3 cellular contexts compared by ENCODE assay signal in the genomic region with DNA sequence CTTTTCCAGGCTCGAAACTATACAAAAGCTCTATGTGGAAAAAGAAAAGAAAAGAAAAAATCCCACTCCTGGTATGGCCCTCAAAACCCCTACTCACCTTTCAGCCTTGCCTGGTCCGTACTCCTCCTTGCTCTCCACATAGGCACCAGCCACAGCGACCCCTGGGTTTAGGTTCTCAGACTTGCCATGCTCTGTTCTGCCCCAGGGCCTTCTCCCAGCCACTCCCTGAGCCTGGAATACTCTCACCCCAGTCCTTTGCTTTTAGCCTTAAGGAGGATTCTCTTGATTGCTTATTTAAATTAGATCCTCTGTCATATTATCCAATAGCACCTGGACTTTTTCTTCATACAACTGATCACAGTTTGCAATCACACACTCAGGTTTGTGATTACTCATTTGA.
TF ChIP-seq lines count a peak whose summit lies in the region.

No MANE protein-coding gene starts in this region.

TF ChIP-seq in SK-N-SH treated with all-trans-retinoic acid at 6 μM for 48 hours, 23 proteins besides CTCF, POLR2A, EP300 and RAD21:
- TF ChIP-seq, protein P1, sequence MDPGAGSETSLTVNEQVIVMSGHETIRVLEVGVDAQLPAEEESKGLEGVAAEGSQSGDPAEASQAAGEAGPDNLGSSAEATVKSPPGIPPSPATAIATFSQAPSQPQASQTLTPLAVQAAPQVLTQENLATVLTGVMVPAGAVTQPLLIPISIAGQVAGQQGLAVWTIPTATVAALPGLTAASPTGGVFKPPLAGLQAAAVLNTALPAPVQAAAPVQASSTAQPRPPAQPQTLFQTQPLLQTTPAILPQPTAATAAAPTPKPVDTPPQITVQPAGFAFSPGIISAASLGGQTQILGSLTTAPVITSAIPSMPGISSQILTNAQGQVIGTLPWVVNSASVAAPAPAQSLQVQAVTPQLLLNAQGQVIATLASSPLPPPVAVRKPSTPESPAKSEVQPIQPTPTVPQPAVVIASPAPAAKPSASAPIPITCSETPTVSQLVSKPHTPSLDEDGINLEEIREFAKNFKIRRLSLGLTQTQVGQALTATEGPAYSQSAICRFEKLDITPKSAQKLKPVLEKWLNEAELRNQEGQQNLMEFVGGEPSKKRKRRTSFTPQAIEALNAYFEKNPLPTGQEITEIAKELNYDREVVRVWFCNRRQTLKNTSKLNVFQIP (CRISPR knock-in tag; IDR thresholded peaks at IDR 0.05; ENCODE audit: borderline replicate concordance, low read depth), result no peak
- no peak for TF ChIP-seq ISL1 (CRISPR knock-in tag; IDR thresholded peaks at IDR 0.05)
TF ChIP-seq in SK-N-SH treated with all-trans-retinoic acid at 6 μM for 48 hours: peak in this region for 0.

TF ChIP-seq in SK-N-SH, 30 proteins besides CTCF, POLR2A, EP300 and RAD21:
- TF ChIP-seq ZBTB33 (IDR thresholded peaks at IDR 0.05; ENCODE audit: borderline replicate concordance, low read depth) (no peak), GABPA (IDR thresholded peaks at IDR 0.05; ENCODE audit: low read depth) (no peak), RCOR1 (IDR thresholded peaks at IDR 0.05; ENCODE audit: low read length) (no peak), SIN3A (IDR thresholded peaks at IDR 0.05; ENCODE audit: borderline replicate concordance, low read depth, low read length) (no peak), MEF2A (IDR thresholded peaks at IDR 0.05; ENCODE audit: borderline replicate concordance, low read depth) (no peak), JUND (IDR thresholded peaks at IDR 0.05) (no peak), EZH2phosphoT487 (IDR thresholded peaks at IDR 0.05; ENCODE audit: borderline replicate concordance, low read depth) (no peak), NFIC (IDR thresholded peaks at IDR 0.05; ENCODE audit: borderline replicate concordance) (no peak), RFX5 (IDR thresholded peaks at IDR 0.05; ENCODE audit: low read length) (no peak), GATA2 (CRISPR knock-in tag; IDR thresholded peaks at IDR 0.05) (no peak), FOSL2 (IDR thresholded peaks at IDR 0.05; ENCODE audit: borderline replicate concordance, low read depth) (no peak), YY1 (IDR thresholded peaks at IDR 0.05; ENCODE audit: low read depth) (no peak)
- TF ChIP-seq, protein P2, sequence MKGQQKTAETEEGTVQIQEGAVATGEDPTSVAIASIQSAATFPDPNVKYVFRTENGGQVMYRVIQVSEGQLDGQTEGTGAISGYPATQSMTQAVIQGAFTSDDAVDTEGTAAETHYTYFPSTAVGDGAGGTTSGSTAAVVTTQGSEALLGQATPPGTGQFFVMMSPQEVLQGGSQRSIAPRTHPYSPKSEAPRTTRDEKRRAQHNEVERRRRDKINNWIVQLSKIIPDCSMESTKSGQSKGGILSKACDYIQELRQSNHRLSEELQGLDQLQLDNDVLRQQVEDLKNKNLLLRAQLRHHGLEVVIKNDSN (IDR thresholded peaks at IDR 0.05; ENCODE audit: borderline replicate concordance, low read depth), result no peak
- TF ChIP-seq, protein P3, sequence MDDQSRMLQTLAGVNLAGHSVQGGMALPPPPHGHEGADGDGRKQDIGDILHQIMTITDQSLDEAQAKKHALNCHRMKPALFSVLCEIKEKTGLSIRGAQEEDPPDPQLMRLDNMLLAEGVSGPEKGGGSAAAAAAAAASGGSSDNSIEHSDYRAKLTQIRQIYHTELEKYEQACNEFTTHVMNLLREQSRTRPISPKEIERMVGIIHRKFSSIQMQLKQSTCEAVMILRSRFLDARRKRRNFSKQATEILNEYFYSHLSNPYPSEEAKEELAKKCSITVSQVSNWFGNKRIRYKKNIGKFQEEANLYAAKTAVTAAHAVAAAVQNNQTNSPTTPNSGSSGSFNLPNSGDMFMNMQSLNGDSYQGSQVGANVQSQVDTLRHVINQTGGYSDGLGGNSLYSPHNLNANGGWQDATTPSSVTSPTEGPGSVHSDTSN (IDR thresholded peaks at IDR 0.05), result no peak

TF ChIP-seq in K562, 482 proteins besides CTCF, POLR2A, EP300 and RAD21:
- TF ChIP-seq MEF2A (IDR thresholded peaks at IDR 0.05; ENCODE audit: control insufficient read depth, low read depth, low read length) (no peak), ZNF124 (CRISPR knock-in tag; IDR thresholded peaks at IDR 0.05) (no peak), ZNF217 (CRISPR knock-in tag; IDR thresholded peaks at IDR 0.05) (no peak), E2F3 (CRISPR knock-in tag; IDR thresholded peaks at IDR 0.05) (no peak), HNRNPUL1 (IDR thresholded peaks at IDR 0.05; ENCODE audit: low read length) (no peak), C11orf30 (IDR thresholded peaks at IDR 0.05; ENCODE audit: low read depth) (no peak), FOSL1 (tag; conservative IDR thresholded peaks at IDR 0.05) (no peak), MAX (CRISPR knock-in tag; IDR thresholded peaks at IDR 0.05) (no peak), BACH1 (tag; IDR thresholded peaks at IDR 0.05) (no peak), SRSF3 (IDR thresholded peaks at IDR 0.05; ENCODE audit: insufficient read depth, low read length) (no peak), MAFK (IDR thresholded peaks at IDR 0.05; ENCODE audit: low read length) (no peak), REST (CRISPR knock-in tag; IDR thresholded peaks at IDR 0.05; ENCODE audit: low read depth) (no peak)
- TF ChIP-seq, protein P4, sequence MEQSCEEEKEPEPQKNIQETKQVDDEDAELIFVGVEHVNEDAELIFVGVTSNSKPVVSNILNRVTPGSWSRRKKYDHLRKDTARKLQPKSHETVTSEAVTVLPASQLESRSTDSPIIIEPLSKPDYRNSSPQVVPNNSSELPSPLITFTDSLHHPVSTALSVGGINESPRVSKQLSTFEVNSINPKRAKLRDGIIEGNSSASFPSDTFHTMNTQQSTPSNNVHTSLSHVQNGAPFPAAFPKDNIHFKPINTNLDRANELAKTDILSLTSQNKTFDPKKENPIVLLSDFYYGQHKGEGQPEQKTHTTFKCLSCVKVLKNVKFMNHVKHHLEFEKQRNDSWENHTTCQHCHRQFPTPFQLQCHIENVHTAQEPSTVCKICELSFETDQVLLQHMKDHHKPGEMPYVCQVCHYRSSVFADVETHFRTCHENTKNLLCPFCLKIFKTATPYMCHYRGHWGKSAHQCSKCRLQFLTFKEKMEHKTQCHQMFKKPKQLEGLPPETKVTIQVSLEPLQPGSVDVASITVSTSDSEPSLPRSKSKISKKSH (CRISPR knock-in tag; IDR thresholded peaks at IDR 0.05), result no peak
- TF ChIP-seq, protein P5, sequence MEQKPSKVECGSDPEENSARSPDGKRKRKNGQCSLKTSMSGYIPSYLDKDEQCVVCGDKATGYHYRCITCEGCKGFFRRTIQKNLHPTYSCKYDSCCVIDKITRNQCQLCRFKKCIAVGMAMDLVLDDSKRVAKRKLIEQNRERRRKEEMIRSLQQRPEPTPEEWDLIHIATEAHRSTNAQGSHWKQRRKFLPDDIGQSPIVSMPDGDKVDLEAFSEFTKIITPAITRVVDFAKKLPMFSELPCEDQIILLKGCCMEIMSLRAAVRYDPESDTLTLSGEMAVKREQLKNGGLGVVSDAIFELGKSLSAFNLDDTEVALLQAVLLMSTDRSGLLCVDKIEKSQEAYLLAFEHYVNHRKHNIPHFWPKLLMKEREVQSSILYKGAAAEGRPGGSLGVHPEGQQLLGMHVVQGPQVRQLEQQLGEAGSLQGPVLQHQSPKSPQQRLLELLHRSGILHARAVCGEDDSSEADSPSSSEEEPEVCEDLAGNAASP (IDR thresholded peaks at IDR 0.05), result no peak
TF ChIP-seq in K562: peak in this region for 0.
